Comparison of ENCODE assay signal across 8 cellular contexts in genomic region chr19:43754312-43754561, GRCh38. TPM values are rescaled to one million over a fixed set of nuclear protein-coding genes. Genes with fewer than 3 reads are reported as not detected.
A peak's percentile ranks its signal among the peaks of the same experiment; 100 is the strongest.
DNase-seq lines count a peak whose midpoint lies in the region; ATAC-seq, FAIRE-seq and TF ChIP-seq lines count a peak whose summit lies in the region.

No MANE protein-coding gene starts in this region.

- peak; percentile 21 for ATAC-seq in HG03378 (IDR thresholded peaks at IDR 0.05; ENCODE audit: unreplicated experiment)
- no peak for ATAC-seq in HG02588 (IDR thresholded peaks at IDR 0.05; ENCODE audit: unreplicated experiment)

- peaks cover 55% of the 10 kb centered on the region for H3K4me1 ChIP-seq in mononuclear cell (ENCODE audit: insufficient read depth, low read length)

- no peaks in the 10 kb centered on the region for H3K9me3 ChIP-seq in mononuclear cell (ENCODE audit: low read depth, low read length)

- peak; percentile 61 for FAIRE-seq in A204.1 (lab: Jason Lieb, UNC)

- peak overlapping the region; percentile 82 for H3K4me3 ChIP-seq in brain microvascular endothelial cell (ENCODE audit: low read depth, low read length)
- H3K4me3 ChIP-seq in mononuclear cell (ENCODE audit: low read length) = peak overlapping the region; percentile 67

- no peaks in the 10 kb centered on the region for H3K27me3 ChIP-seq in brain microvascular endothelial cell (replicated peaks)
- no peaks in the 10 kb centered on the region for H3K27me3 ChIP-seq in mononuclear cell (ENCODE audit: insufficient read depth, low read length)

- H3K27ac ChIP-seq in brain microvascular endothelial cell = peak overlapping the region; percentile 98

- H3K36me3 ChIP-seq in brain microvascular endothelial cell (replicated peaks) = peaks cover 22% of the 10 kb centered on the region

- in situ Hi-C loops in brain microvascular endothelial cell (cut with HindIII; ENCODE audit: low pct_ligation_motif_present, low sequenced_read_pairs) = no loop called here

- no peak for TF ChIP-seq CTCF in brain microvascular endothelial cell (IDR thresholded peaks at IDR 0.05; ENCODE audit: low read depth, low read length, missing control alignments)

- DNase-seq in brain microvascular endothelial cell (no peak), NCI-H128 (lab: John Stamatoyannopoulos, UW; ENCODE audit: unreplicated experiment) (no peak), Ammon's horn (ENCODE audit: low spot score) (no peak), NCI-H2081 treated with DMSO at 0.1 percent for 48 hours (lab: John Stamatoyannopoulos, UW) (no peak)

RNA-seq across cellular contexts. Expression of gene SMG9, which starts 0.5 kb away (rescaled TPM):
- 11.4 TPM for total RNA-seq in mononuclear cell

RNA-seq across cellular contexts. Expression of gene KCNN4, which starts 26.5 kb away (rescaled TPM):
- 9.9 TPM for total RNA-seq in mononuclear cell

RNA-seq across cellular contexts. Expression of gene IRGC, which starts 38.4 kb away (rescaled TPM):
- not detected for total RNA-seq in mononuclear cell

RNA-seq across cellular contexts. Expression of gene LYPD5, which starts 48.0 kb away (rescaled TPM):
- total RNA-seq in mononuclear cell = not detected
